Comparison of ENCODE assay signal across 6 cellular contexts in the genomic region with DNA sequence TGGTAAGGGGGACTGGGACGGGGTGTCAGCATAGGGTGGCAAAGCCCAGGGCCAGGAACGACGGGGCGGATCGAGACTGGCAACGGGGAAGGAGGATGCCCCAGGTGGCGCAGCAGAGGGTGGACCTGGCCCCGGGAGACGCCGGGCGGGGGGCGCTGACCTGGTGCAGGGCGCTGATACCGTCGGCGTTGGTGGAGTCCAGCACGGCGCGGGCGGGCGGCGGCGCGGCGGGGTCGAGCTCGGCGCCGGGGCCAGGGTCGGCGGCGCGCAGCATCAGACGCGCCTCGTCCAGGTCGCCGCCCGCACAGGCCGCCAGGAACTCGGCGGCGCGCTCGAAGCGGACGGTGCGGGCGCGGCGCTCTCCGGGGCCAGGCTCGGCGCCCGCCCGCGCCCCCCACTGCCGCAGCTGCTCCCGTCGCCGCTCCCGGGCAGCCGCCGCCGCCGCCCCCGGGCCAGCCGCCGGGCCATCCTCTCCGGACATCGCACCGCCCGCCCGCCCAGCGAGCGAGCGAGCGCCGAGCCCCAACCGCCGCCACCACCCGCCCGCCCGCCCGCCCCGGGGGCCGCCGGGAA. TPM values are rescaled to one million over a fixed set of nuclear protein-coding genes. Genes with fewer than 3 reads are reported as not detected.
A peak's percentile ranks its signal among the peaks of the same experiment; 100 is the strongest.
DNase-seq lines count a peak whose midpoint lies in the region; ATAC-seq, FAIRE-seq and TF ChIP-seq lines count a peak whose summit lies in the region.

No MANE protein-coding gene starts in this region.

- H4K20me1 ChIP-seq in keratinocyte (ENCODE audit: control insufficient read depth, extremely low read depth, insufficient read depth, low read length) = peaks cover 9% of the 10 kb centered on the region

- peak; percentile 44 for DNase-seq in activated T-cell treated with anti-CD3 and anti-CD28 coated beads, Interleukin-2, amount 50 U/mL, for 24 hours
- no peak for DNase-seq in activated T-cell treated with anti-CD3 and anti-CD28 coated beads for 4 hours
- DNase-seq in T-helper 17 cell = peak in 1 of 3 donors; percentile 27
- no peak for DNase-seq in keratinocyte (ENCODE audit: low read depth, low spot score)
- DNase-seq in NCI-H187 (lab: John Stamatoyannopoulos, UW) = no peak

- ATAC-seq in T-helper 17 cell (peak; percentile 20), HG03108 (IDR thresholded peaks at IDR 0.05; ENCODE audit: unreplicated experiment) (no peak)

- peak overlapping the region; percentile 81 for H3K4me2 ChIP-seq in keratinocyte (ENCODE audit: control insufficient read depth, extremely low read depth, insufficient read depth, low read depth, low read length)

- no peak overlapping the region for H2AFZ ChIP-seq in keratinocyte (ENCODE audit: control insufficient read depth, low read length)

- peak overlapping the region; percentile 96 for H3K4me3 Mint-ChIP-seq in activated T-cell treated with anti-CD3 and anti-CD28 coated beads, Interleukin-2, amount 50 U/mL, for 24 hours
- H3K4me3 Mint-ChIP-seq in T-helper 17 cell = peak overlapping the region; percentile 100

- peaks cover 28% of the 10 kb centered on the region for H3K36me3 Mint-ChIP-seq in activated T-cell treated with anti-CD3 and anti-CD28 coated beads, Interleukin-2, amount 50 U/mL, for 24 hours (ENCODE audit: low read depth)
- H3K36me3 Mint-ChIP-seq in T-helper 17 cell (ENCODE audit: low read depth) = peaks cover 10% of the 10 kb centered on the region

- peaks cover 0 to 3% of the 10 kb centered on the region in 2 experiments for H3K36me3 ChIP-seq in keratinocyte (ENCODE audit: control insufficient read depth in 2 of 2, extremely low read depth in 1 of 2, insufficient read depth in 2 of 2, low read length in 2 of 2)

- H3K9me3 Mint-ChIP-seq in activated T-cell treated with anti-CD3 and anti-CD28 coated beads, Interleukin-2, amount 50 U/mL, for 24 hours = no peaks in the 10 kb centered on the region

- H3K27me3 Mint-ChIP-seq in activated T-cell treated with anti-CD3 and anti-CD28 coated beads, Interleukin-2, amount 50 U/mL, for 24 hours = peaks cover 3% of the 10 kb centered on the region
- no peaks in the 10 kb centered on the region for H3K27me3 Mint-ChIP-seq in T-helper 17 cell

- peaks cover 11% of the 10 kb centered on the region for H3K4me1 ChIP-seq in keratinocyte (ENCODE audit: control insufficient read depth, extremely low read depth, insufficient read depth, low read length)

- no peaks in the 10 kb centered on the region for H3K9me3 ChIP-seq in T-helper 17 cell (ENCODE audit: control insufficient read depth, low read length, poor library complexity, severe bottlenecking)
- no peaks in the 10 kb centered on the region for H3K9me3 ChIP-seq in keratinocyte (ENCODE audit: control insufficient read depth, low read depth, low read length)

- H3K27ac ChIP-seq in keratinocyte (ENCODE audit: control insufficient read depth, insufficient read depth, low read length) = peak overlapping the region; percentile 48

- H3K4me3 ChIP-seq in keratinocyte (ENCODE audit: control insufficient read depth in 2 of 3, extremely low read depth in 1 of 3, insufficient read depth in 2 of 3, low read depth in 1 of 3, low read length in 3 of 3) = peak overlapping the region; percentile 82 to 83 (median 82)

- peak overlapping the region; percentile 95 for H3K27ac Mint-ChIP-seq in activated T-cell treated with anti-CD3 and anti-CD28 coated beads, Interleukin-2, amount 50 U/mL, for 24 hours
- H3K27ac Mint-ChIP-seq in T-helper 17 cell = peak overlapping the region; percentile 98

- dilution Hi-C loops in keratinocyte (cut with MboI; ENCODE audit: extremely low pct_ligation_motif_present, low sequenced_read_pairs) = no loop called here

- peaks cover 40% of the 10 kb centered on the region for H3K4me1 Mint-ChIP-seq in activated T-cell treated with anti-CD3 and anti-CD28 coated beads, Interleukin-2, amount 50 U/mL, for 24 hours (ENCODE audit: low read depth)
- H3K4me1 Mint-ChIP-seq in T-helper 17 cell = peaks cover 32% of the 10 kb centered on the region

- H3K9ac ChIP-seq in keratinocyte (ENCODE audit: control insufficient read depth, extremely low read depth, insufficient read depth, low read length) = peak overlapping the region; percentile 84

- H3K9me1 ChIP-seq in keratinocyte (ENCODE audit: control insufficient read depth, extremely low read depth, insufficient read depth, low read length) = no peaks in the 10 kb centered on the region

- TF ChIP-seq CTCF in keratinocyte (optimal IDR thresholded peaks at IDR 0.05 in 1 of 3, IDR thresholded peaks at IDR 0.05 in 1 of 3, conservative IDR thresholded peaks at IDR 0.05 in 1 of 3; ENCODE audit: extremely low read depth in 1 of 3, insufficient read depth in 2 of 3, low read length in 3 of 3) = no peak

- H3K27me3 ChIP-seq in keratinocyte (ENCODE audit: control insufficient read depth, extremely low read depth, insufficient read depth, low read length) = no peaks in the 10 kb centered on the region

- no peak for FAIRE-seq in keratinocyte (lab: Jason Lieb, UNC)

- H3K79me2 ChIP-seq in keratinocyte (ENCODE audit: control insufficient read depth, insufficient read depth, low read length) = peaks cover 51% of the 10 kb centered on the region

RNA-seq across cellular contexts. Expression of a gene that starts 0.3 kb away (rescaled TPM):
- 100 to 1,000 TPM; 133 to 173 TPM for total RNA-seq in T-helper 17 cell
- 22.9 to 41.2 TPM (median 24.7 TPM) in 3 replicates for polyA plus RNA-seq in keratinocyte
- 15.7 TPM for polyA plus RNA-seq in keratinocyte (2011; ENCODE audit: low read depth)
- polyA plus RNA-seq in keratinocyte (2011; cell fraction: cytosol; rRNA removed) = 7.6 and 16.9 TPM in 2 replicates
- 83.9 and 118 TPM in 2 replicates for polyA plus RNA-seq in keratinocyte (2011; cell fraction: nucleus; rRNA removed)
- 26.9 and 37.2 TPM in 2 replicates for polyA plus RNA-seq in keratinocyte (2012; ENCODE audit: low replicate concordance)
- polyA minus RNA-seq in keratinocyte = 11.8 to 24.6 TPM (median 18.4 TPM) in 3 replicates
- 23.6 TPM for polyA minus RNA-seq in keratinocyte (2011; cell fraction: cytosol; rRNA and poly(A)+ RNA removed)
- polyA minus RNA-seq in keratinocyte (2011; cell fraction: nucleus; rRNA and poly(A)+ RNA removed) = 25.2 and 35.6 TPM in 2 replicates

RNA-seq across cellular contexts. Expression of a gene that starts 31.9 kb away (rescaled TPM):
- under 1 TPM in 1 of 2 donors, not detected in 1; 0.52 TPM for total RNA-seq in T-helper 17 cell
- 89.7 to 113 TPM (median 99.6 TPM) in 3 replicates for polyA plus RNA-seq in keratinocyte
- 90.8 TPM for polyA plus RNA-seq in keratinocyte (2011; ENCODE audit: low read depth)
- polyA plus RNA-seq in keratinocyte (2011; cell fraction: cytosol; rRNA removed) = 41.8 and 116 TPM in 2 replicates
- polyA plus RNA-seq in keratinocyte (2011; cell fraction: nucleus; rRNA removed) = 30.1 and 31.3 TPM in 2 replicates
- polyA plus RNA-seq in keratinocyte (2012; ENCODE audit: low replicate concordance) = 54.4 and 187 TPM in 2 replicates
- 16.9 to 25.5 TPM (median 21.0 TPM) in 3 replicates for polyA minus RNA-seq in keratinocyte
- polyA minus RNA-seq in keratinocyte (2011; cell fraction: cytosol; rRNA and poly(A)+ RNA removed) = 68.9 TPM
- 5.9 and 6.5 TPM in 2 replicates for polyA minus RNA-seq in keratinocyte (2011; cell fraction: nucleus; rRNA and poly(A)+ RNA removed)

RNA-seq across cellular contexts. Expression of a gene that starts 40.4 kb away (rescaled TPM):
- not detected for total RNA-seq in T-helper 17 cell
- polyA plus RNA-seq in keratinocyte = 2.2 to 4.1 TPM (median 3.3 TPM) in 3 replicates
- 2.1 TPM for polyA plus RNA-seq in keratinocyte (2011; ENCODE audit: low read depth)
- 0.78 and 2.9 TPM in 2 replicates for polyA plus RNA-seq in keratinocyte (2011; cell fraction: cytosol; rRNA removed)
- 3.8 and 4.7 TPM in 2 replicates for polyA plus RNA-seq in keratinocyte (2011; cell fraction: nucleus; rRNA removed)
- polyA plus RNA-seq in keratinocyte (2012; ENCODE audit: low replicate concordance) = 1.7 and 3.9 TPM in 2 replicates
- 0.49 to 1.2 TPM in 2 of 3 replicates, not detected in the other for polyA minus RNA-seq in keratinocyte
- polyA minus RNA-seq in keratinocyte (2011; cell fraction: cytosol; rRNA and poly(A)+ RNA removed) = not detected
- polyA minus RNA-seq in keratinocyte (2011; cell fraction: nucleus; rRNA and poly(A)+ RNA removed) = not detected in 2 replicates

RNA-seq across cellular contexts. Expression of a gene that starts 41.5 kb away (rescaled TPM):
- total RNA-seq in T-helper 17 cell = 1 to 10 TPM; 1.8 to 3.3 TPM
- 20.1 to 37.3 TPM (median 26.0 TPM) in 3 replicates for polyA plus RNA-seq in keratinocyte
- polyA plus RNA-seq in keratinocyte (2011; ENCODE audit: low read depth) = 273 TPM
- 16.9 and 29.1 TPM in 2 replicates for polyA plus RNA-seq in keratinocyte (2011; cell fraction: cytosol; rRNA removed)
- polyA plus RNA-seq in keratinocyte (2011; cell fraction: nucleus; rRNA removed) = 128 and 147 TPM in 2 replicates
- 33.8 and 363 TPM in 2 replicates for polyA plus RNA-seq in keratinocyte (2012; ENCODE audit: low replicate concordance)
- polyA minus RNA-seq in keratinocyte = 23.5 to 49.5 TPM (median 38.9 TPM) in 3 replicates
- polyA minus RNA-seq in keratinocyte (2011; cell fraction: cytosol; rRNA and poly(A)+ RNA removed) = 27.6 TPM
- 25.4 and 32.1 TPM in 2 replicates for polyA minus RNA-seq in keratinocyte (2011; cell fraction: nucleus; rRNA and poly(A)+ RNA removed)

RNA-seq across cellular contexts. Expression of a gene that starts 49.3 kb away (rescaled TPM):
- not detected for total RNA-seq in T-helper 17 cell
- polyA plus RNA-seq in keratinocyte = 8.5 to 14.3 TPM (median 12.9 TPM) in 3 replicates
- 0.61 TPM for polyA plus RNA-seq in keratinocyte (2011; ENCODE audit: low read depth)
- polyA plus RNA-seq in keratinocyte (2011; cell fraction: cytosol; rRNA removed) = 9.8 and 12.0 TPM in 2 replicates
- polyA plus RNA-seq in keratinocyte (2011; cell fraction: nucleus; rRNA removed) = 7.5 and 9.1 TPM in 2 replicates
- 3.6 and 11.3 TPM in 2 replicates for polyA plus RNA-seq in keratinocyte (2012; ENCODE audit: low replicate concordance)
- 5.5 to 13.0 TPM (median 6.0 TPM) in 3 replicates for polyA minus RNA-seq in keratinocyte
- 7.5 TPM for polyA minus RNA-seq in keratinocyte (2011; cell fraction: cytosol; rRNA and poly(A)+ RNA removed)
- 1.1 and 2.0 TPM in 2 replicates for polyA minus RNA-seq in keratinocyte (2011; cell fraction: nucleus; rRNA and poly(A)+ RNA removed)
